ENCODE assay signal across 9 cellular contexts in the genomic region with DNA sequence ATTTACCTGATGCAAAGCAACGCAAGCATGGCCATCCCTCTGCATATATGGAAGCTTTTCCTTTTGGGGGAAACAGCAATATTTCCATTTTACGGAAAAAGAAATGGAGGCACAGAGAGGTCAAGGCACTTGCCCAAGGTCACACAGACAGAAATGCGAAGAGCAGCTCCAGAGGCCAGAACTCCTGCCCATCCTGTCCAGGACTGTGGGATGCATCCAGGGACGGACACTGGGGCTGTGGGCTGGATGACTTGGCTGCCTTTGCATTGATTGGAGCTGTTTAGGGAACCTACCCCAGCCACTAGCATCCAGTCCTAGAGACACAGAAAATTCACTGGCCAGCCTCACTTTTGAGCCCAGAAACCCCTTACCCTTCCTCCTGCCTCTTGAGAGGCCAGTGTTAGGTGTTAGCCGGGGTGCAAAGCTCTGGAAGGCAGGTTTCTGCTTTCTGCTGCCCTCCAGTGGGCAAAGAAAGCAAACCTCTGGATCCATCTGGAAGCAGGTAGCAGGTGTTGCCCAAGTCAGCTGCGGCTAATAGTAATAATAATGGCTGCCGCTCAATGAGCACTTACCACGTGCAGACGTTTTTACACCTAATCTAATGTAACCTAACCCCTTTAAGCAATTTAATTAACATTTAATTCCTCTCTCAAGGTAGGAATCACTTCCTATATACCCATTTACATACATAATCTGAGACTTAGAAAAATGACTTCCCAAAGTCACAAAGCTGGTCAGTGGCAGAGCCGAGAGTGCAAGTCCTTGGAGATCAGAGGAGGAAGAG. TPM values are rescaled to one million over a fixed set of nuclear protein-coding genes. Genes with fewer than 3 reads are reported as not detected.
DNase-seq lines count a peak whose midpoint lies in the region; ATAC-seq, FAIRE-seq and TF ChIP-seq lines count a peak whose summit lies in the region.
"Had no signal": no experiment of that assay in that cellular context is flagged by ENCODE, and none has a peak within 500 bp of the region (broad histone marks: within the 10 kb centered on the region; RNA-seq: fewer than 3 reads in every experiment).

No MANE protein-coding gene starts in this region.

- no peak overlapping the region for H3K27ac ChIP-seq in esophagus muscularis mucosa (replicated peaks in 1 of 4)
- H3K27ac ChIP-seq in pancreas, result no peak overlapping the region
- H3K27ac ChIP-seq: neutrophil had no signal

- TF ChIP-seq EP300 in esophagus muscularis mucosa (IDR thresholded peaks at IDR 0.05), result no peak

- H3K36me3 ChIP-seq in esophagus muscularis mucosa, result no peaks in the 10 kb centered on the region
- no peaks in the 10 kb centered on the region for H3K36me3 ChIP-seq in pancreas
- H3K36me3 ChIP-seq: neutrophil had no signal

- no peaks in the 10 kb centered on the region for H3K9me3 Mint-ChIP-seq in activated CD8-positive, alpha-beta T cell treated with anti-CD3 and anti-CD28 coated beads for 36 hours

- TF ChIP-seq POLR2A in H54 (IDR thresholded peaks at IDR 0.05; ENCODE audit: low read depth, low read length) (no peak), esophagus muscularis mucosa (IDR thresholded peaks at IDR 0.05; ENCODE audit: low read depth) (no peak)

- ATAC-seq in activated CD8-positive, alpha-beta T cell treated with anti-CD3 and anti-CD28 coated beads for 36 hours, result peak; percentile 84
- peak; percentile 83 to 92 (median 88) for ATAC-seq in pancreas
- ATAC-seq in HG02623 (IDR thresholded peaks at IDR 0.05; ENCODE audit: unreplicated experiment), result no peak

- CTCF ChIA-PET in activated CD8-positive, alpha-beta T cell treated with anti-CD3 and anti-CD28 coated beads for 36 hours (lab: Charles Lee), result interaction anchor here (0.8 to 6.6 kb wide), 46 partner anchors 10 to 565 kb away, joined by 3 to 118 read pairs (median 5); partner anchors contain the start of genes ADA and KCNK15

- 61% methylated on average over 10 of the region's 10 CpGs for WGBS in esophagus muscularis mucosa
- whole genome bisulfite sequencing in pancreas, 2 donors, result 28 to 36% methylated on average over 10 of the region's 10 CpGs

- H3K27me3 Mint-ChIP-seq in activated CD8-positive, alpha-beta T cell treated with anti-CD3 and anti-CD28 coated beads for 36 hours, result peaks cover 2% of the 10 kb centered on the region

- POLR2A ChIA-PET in activated CD8-positive, alpha-beta T cell treated with anti-CD3 and anti-CD28 coated beads for 36 hours (lab: Charles Lee), result interaction anchor here (1.0 to 1.5 kb wide), 4 partner anchors 30 to 49 kb away, joined by 3 to 7 read pairs (median 4); no protein-coding TSS in a partner anchor

- TF ChIP-seq CTCF in activated CD8-positive, alpha-beta T cell treated with anti-CD3 and anti-CD28 coated beads for 36 hours (IDR thresholded peaks at IDR 0.05), result peak; percentile 70
- peak; percentile 35 to 54 (median 39) for TF ChIP-seq CTCF in esophagus muscularis mucosa (IDR thresholded peaks at IDR 0.05)
- TF ChIP-seq CTCF in pancreas (IDR thresholded peaks at IDR 0.05), result peak in 3 of 4 donors; percentile 25 to 54 (median 40)

- no peak overlapping the region for H3K4me3 ChIP-seq in esophagus muscularis mucosa
- no peak overlapping the region for H3K4me3 ChIP-seq in pancreas

- FAIRE-seq in H54 (lab: Jason Lieb, UNC) (no peak), pancreas (lab: Jason Lieb, UNC) (no peak)

- H3K4me1 ChIP-seq in esophagus muscularis mucosa (peaks cover 10 to 20% (median 19%) of the 10 kb centered on the region in 4 donors), pancreas (no peaks in the 10 kb centered on the region)

- H3K4me1 Mint-ChIP-seq in activated CD8-positive, alpha-beta T cell treated with anti-CD3 and anti-CD28 coated beads for 36 hours (ENCODE audit: low read depth), result peaks cover 6% of the 10 kb centered on the region

- no peaks in the 10 kb centered on the region for H3K36me3 Mint-ChIP-seq in activated CD8-positive, alpha-beta T cell treated with anti-CD3 and anti-CD28 coated beads for 36 hours (ENCODE audit: low read depth)

- intact Hi-C loops in activated CD8-positive, alpha-beta T cell treated with anti-CD3 and anti-CD28 coated beads for 36 hours (cut with micrococcal nuclease), result loop anchor here (2.0 kb wide), 1 partner anchor 49 kb away; no protein-coding TSS in a partner anchor
- intact Hi-C loops in esophagus muscularis mucosa (cut with DNase I) (loop anchor here (2.0 to 5.0 kb wide), 3 partner anchors 49 to 296 kb away; no protein-coding TSS in a partner anchor), pancreas (cut with DNase I) (loop anchor here in 1 of 3 donors (10.0 kb wide), 1 partner anchor 181 kb away; no protein-coding TSS in a partner anchor), posterior vena cava (cut with DNase I) (loop anchor here (2.0 to 10.0 kb wide), 2 partner anchors 49 to 181 kb away; no protein-coding TSS in a partner anchor)

- H3K27me3 ChIP-seq in esophagus muscularis mucosa (no peaks in the 10 kb centered on the region), pancreas (no peaks in the 10 kb centered on the region)
- H3K27me3 ChIP-seq: neutrophil had no signal

- H3K9me3 ChIP-seq in esophagus muscularis mucosa, result no peaks in the 10 kb centered on the region
- H3K9me3 ChIP-seq in pancreas, result no peaks in the 10 kb centered on the region
- H3K9me3 ChIP-seq: neutrophil had no signal

- DNase-seq in COLO668 (lab: John Stamatoyannopoulos, UW; ENCODE audit: unreplicated experiment) (peak; percentile 66), H54 (ENCODE audit: insufficient read length, low spot score) (peak; percentile 55), NCI-H510A (lab: John Stamatoyannopoulos, UW) (peak; percentile 61), esophagus muscularis mucosa (ENCODE audit: extremely low spot score) (no peak), pancreas (peak in 4 of 6 donors; percentile 47 to 73 (median 69)), posterior vena cava (ENCODE audit: low spot score) (no peak)
- DNase-seq in activated CD8-positive, alpha-beta T cell treated with anti-CD3 and anti-CD28 coated beads for 36 hours, result peak; percentile 79

- no peak overlapping the region for H3K4me3 Mint-ChIP-seq in activated CD8-positive, alpha-beta T cell treated with anti-CD3 and anti-CD28 coated beads for 36 hours

- H3K27ac Mint-ChIP-seq in activated CD8-positive, alpha-beta T cell treated with anti-CD3 and anti-CD28 coated beads for 36 hours, result no peak overlapping the region

RNA-seq across cellular contexts. Expression of gene CCN5, which starts 31.7 kb away (rescaled TPM):
- total RNA-seq in activated CD8-positive, alpha-beta T cell treated with anti-CD3 and anti-CD28 coated beads for 36 hours, result not detected
- 100 to 1,000 TPM; 350 to 833 (median 456) TPM for total RNA-seq in esophagus muscularis mucosa
- total RNA-seq in pancreas, result 1 to 10 TPM in 5 of 6 donors, under 1 TPM in 1; 0.14 to 3.3 (median 1.3) TPM
- polyA plus RNA-seq in pancreas, result 1 to 10 TPM; 3.3 to 6.4 TPM
- total RNA-seq in posterior vena cava, result 100 to 1,000 TPM; 210 to 342 TPM

RNA-seq across cellular contexts. Expression of gene ADA, which starts 32.0 kb away (rescaled TPM):
- total RNA-seq in activated CD8-positive, alpha-beta T cell treated with anti-CD3 and anti-CD28 coated beads for 36 hours, result 10 to 100 TPM; 32.8 to 36.7 TPM
- total RNA-seq in esophagus muscularis mucosa (10 to 100 TPM in 3 of 4 donors, 1 to 10 TPM in 1; 9.6 to 18.4 (median 13.4) TPM), pancreas (1 to 10 TPM; 2.9 to 5.9 (median 3.2) TPM), posterior vena cava (10 to 100 TPM; 11.0 to 17.7 TPM)
- polyA plus RNA-seq in pancreas, result 1 to 10 TPM; 5.1 to 6.0 TPM

Comparison
In these comparisons a context has a peak if more than half of its experiments do, and no peak if none do; other contexts are left out.
1. DNase-seq: peak in COLO668 (single experiment), H54 (single experiment), NCI-H510A (single experiment), activated CD8-positive, alpha-beta T cell treated with anti-CD3 and anti-CD28 coated beads for 36 hours (single experiment) and pancreas (4 of 6); none in esophagus muscularis mucosa (single experiment) and posterior vena cava (single experiment).
2. RNA of gene CCN5, which starts 31.7 kb away (total RNA-seq): 350 to 833 TPM in esophagus muscularis mucosa and 210 to 342 TPM in posterior vena cava; 0.14 to 3.3 TPM in pancreas and not detected in activated CD8-positive, alpha-beta T cell treated with anti-CD3 and anti-CD28 coated beads for 36 hours; every median in the first group is over 10 times any median in the second.
3. Peak in every context shown above with its lines, with median percentiles within 50 percentile points of each other: CTCF ChIP-seq.